1 cellular context compared by ENCODE assay signal in the genomic region with DNA sequence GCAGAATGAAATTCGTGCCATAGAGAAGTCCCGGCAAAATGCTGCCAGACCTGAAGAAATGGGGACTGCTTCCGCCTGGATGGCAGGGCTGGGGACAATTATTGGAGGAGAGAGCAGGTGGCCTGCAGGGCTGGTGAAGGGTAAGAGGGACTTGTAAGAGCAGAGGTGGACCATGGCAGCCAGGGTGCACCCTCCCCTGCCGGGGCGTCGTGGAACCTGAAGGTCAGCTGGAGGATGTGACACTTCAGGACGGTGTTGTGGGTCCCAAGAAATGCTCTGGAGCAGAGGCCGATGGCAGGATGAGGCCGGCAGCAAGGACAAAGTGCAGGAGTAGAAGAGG.
TF ChIP-seq lines count a peak whose summit lies in the region.

No MANE protein-coding gene starts in this region.

TF ChIP-seq in IMR-90, 13 proteins besides CTCF, POLR2A, EP300 and RAD21:
- TF ChIP-seq NFE2L2 (IDR thresholded peaks at IDR 0.05; ENCODE audit: low read depth, low read length) (no peak), BHLHE40 (IDR thresholded peaks at IDR 0.05; ENCODE audit: low read depth, low read length) (no peak), MAZ (IDR thresholded peaks at IDR 0.05; ENCODE audit: borderline replicate concordance, low read depth, low read length) (no peak), CEBPB (IDR thresholded peaks at IDR 0.05; ENCODE audit: low read depth, low read length) (no peak), SMC3 (IDR thresholded peaks at IDR 0.05; ENCODE audit: low read depth, low read length) (no peak), CHD1 (IDR thresholded peaks at IDR 0.05; ENCODE audit: low read depth, low read length) (no peak), RFX5 (IDR thresholded peaks at IDR 0.05; ENCODE audit: low read depth, low read length) (no peak), MAFK (IDR thresholded peaks at IDR 0.05; ENCODE audit: low read depth, low read length) (no peak), FOS (IDR thresholded peaks at IDR 0.05; ENCODE audit: low read depth, low read length) (no peak)
